Comparison of ENCODE assay signal across 1 cellular context in genomic region chr17:59829217-59830006, GRCh38.
TF ChIP-seq lines count a peak whose summit lies in the region.

No MANE protein-coding gene starts in this region.

TF ChIP-seq in K562, 482 proteins besides CTCF, POLR2A, EP300 and RAD21 (continued from another document and continues in another):
- TF ChIP-seq BRF2 (IDR thresholded peaks at IDR 0.05; ENCODE audit: borderline replicate concordance, insufficient read depth, insufficient read length) (no peak), HIVEP1 (CRISPR knock-in tag; IDR thresholded peaks at IDR 0.05) (no peak), GTF2A2 (tag; IDR thresholded peaks at IDR 0.05) (no peak), OTX1 (CRISPR knock-in tag; IDR thresholded peaks at IDR 0.05) (no peak), DLX4 (CRISPR knock-in tag; IDR thresholded peaks at IDR 0.05) (no peak), ZNF445 (CRISPR knock-in tag; IDR thresholded peaks at IDR 0.05; ENCODE audit: low read depth) (no peak), CHD4 (IDR thresholded peaks at IDR 0.05; ENCODE audit: insufficient read depth, insufficient replicate concordance, low read depth, low read length, poor library complexity, severe bottlenecking) (no peak), POLR2H (tag; IDR thresholded peaks at IDR 0.05; ENCODE audit: low read depth) (peak; percentile 84), MCM5 (IDR thresholded peaks at IDR 0.05; ENCODE audit: low read depth) (no peak), NCOR1 (IDR thresholded peaks at IDR 0.05) (peak; percentile 74), ZBTB40 (IDR thresholded peaks at IDR 0.05) (0 out of 2 replicates have a peak, but pooled peaks have one; percentile 24), ZBTB40 (CRISPR knock-in tag; IDR thresholded peaks at IDR 0.05) (no peak), E2F3 (CRISPR knock-in tag; IDR thresholded peaks at IDR 0.05) (no peak), EZH2 (IDR thresholded peaks at IDR 0.05; ENCODE audit: borderline replicate concordance, low read depth, low read length) (no peak), TFE3 (CRISPR knock-in tag; IDR thresholded peaks at IDR 0.05) (no peak), E2F5 (CRISPR knock-in tag; IDR thresholded peaks at IDR 0.05) (no peak), CBX3 (IDR thresholded peaks at IDR 0.05; ENCODE audit: borderline replicate concordance in 1 of 2, low read length in 2 of 2) (no peak; a peak in 1 of 3 replicates), CTCFL (IDR thresholded peaks at IDR 0.05; ENCODE audit: borderline replicate concordance, insufficient read depth, low read depth, low read length, poor library complexity, severe bottlenecking) (no peak), BRD9 (IDR thresholded peaks at IDR 0.05; ENCODE audit: low read depth, partially characterized antibody) (no peak), ZNF512 (tag; IDR thresholded peaks at IDR 0.05) (no peak), ZBTB7A (IDR thresholded peaks at IDR 0.05; ENCODE audit: borderline replicate concordance, control insufficient read depth, low read depth, low read length) (no peak), ETV6 (IDR thresholded peaks at IDR 0.05; ENCODE audit: borderline replicate concordance in 1 of 2, low read depth in 2 of 2, low read length in 1 of 2) (no peak), ETV6 (CRISPR knock-in tag; IDR thresholded peaks at IDR 0.05; ENCODE audit: borderline replicate concordance) (no peak), TCFL5 (CRISPR knock-in tag; conservative IDR thresholded peaks at IDR 0.05) (no peak), MAZ (CRISPR knock-in tag; conservative IDR thresholded peaks at IDR 0.05 in 1 of 2, IDR thresholded peaks at IDR 0.05 in 1 of 2) (peak in 1 of 2 experiments; percentile 73; a peak in 1 of 4 replicates), CBX5 (IDR thresholded peaks at IDR 0.05; ENCODE audit: borderline replicate concordance, low read depth) (no peak), XRCC3 (IDR thresholded peaks at IDR 0.05) (no peak), HMGXB4 (CRISPR knock-in tag; IDR thresholded peaks at IDR 0.05) (no peak), RFX7 (CRISPR knock-in tag; IDR thresholded peaks at IDR 0.05) (no peak), ARID2 (IDR thresholded peaks at IDR 0.05) (no peak), ZFPM2 (CRISPR knock-in tag; IDR thresholded peaks at IDR 0.05) (no peak), ZNF175 (CRISPR knock-in tag; IDR thresholded peaks at IDR 0.05; ENCODE audit: low read depth) (0 out of 2 replicates have a peak, but pooled peaks have one; percentile 41), PKNOX1 (IDR thresholded peaks at IDR 0.05) (peak; percentile 87), RBM25 (IDR thresholded peaks at IDR 0.05; ENCODE audit: low read depth, low read length, severe bottlenecking) (peak; percentile 21), VEZF1 (CRISPR knock-in tag; IDR thresholded peaks at IDR 0.05) (peak; percentile 68), TAF1 (IDR thresholded peaks at IDR 0.05; ENCODE audit: control insufficient read depth, extremely low read depth, insufficient read depth, low read length, severe bottlenecking) (no peak), CCNT2 (IDR thresholded peaks at IDR 0.05; ENCODE audit: borderline replicate concordance, extremely low read depth, insufficient read length, low read depth, low read length) (peak; percentile 84), HMGN3 (IDR thresholded peaks at IDR 0.05; ENCODE audit: borderline replicate concordance, extremely low read depth, insufficient read length, low read depth, low read length) (peak; percentile 48)
